In the genomic region with DNA sequence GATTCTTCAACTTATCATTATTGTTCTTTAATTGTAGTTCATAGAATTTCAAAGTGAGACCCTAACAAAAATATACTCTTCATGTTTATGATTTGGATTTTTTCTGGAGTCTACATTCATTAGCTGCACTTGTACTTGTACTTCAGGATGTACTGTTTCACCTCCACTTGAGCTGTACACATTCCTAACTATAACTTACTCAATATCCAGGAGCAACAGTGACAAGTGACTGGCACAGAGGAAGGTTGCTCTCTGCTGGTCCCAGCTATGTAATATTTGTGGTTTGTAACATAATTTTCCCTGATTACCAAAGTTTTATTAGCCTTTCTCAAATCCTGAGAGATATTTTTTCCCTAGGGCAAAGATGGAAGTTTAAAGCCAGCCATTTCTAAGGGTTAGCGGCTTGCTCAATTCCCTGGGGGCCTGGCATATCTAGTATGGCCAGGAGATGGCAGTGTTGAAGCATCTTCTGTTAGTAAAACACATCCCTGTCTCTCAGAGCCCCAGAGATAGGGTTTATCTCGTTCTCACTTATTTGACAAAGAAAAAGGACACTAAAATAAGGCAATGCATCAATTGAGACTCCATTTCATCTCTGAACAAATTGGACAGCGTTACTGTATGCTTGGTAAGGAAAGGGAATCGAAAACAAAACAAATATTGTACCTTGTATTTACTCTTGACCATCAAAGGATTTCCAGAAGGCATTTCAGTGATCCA, we compare ENCODE assay signal across 9 cellular contexts. TPM values are rescaled to one million over a fixed set of nuclear protein-coding genes. Genes with fewer than 3 reads are reported as not detected.
DNase-seq lines count a peak whose midpoint lies in the region; ATAC-seq and TF ChIP-seq lines count a peak whose summit lies in the region.
"Had no signal": no experiment of that assay in that cellular context is flagged by ENCODE, and none has a peak within 500 bp of the region (broad histone marks: within the 10 kb centered on the region; RNA-seq: fewer than 3 reads in every experiment).

No MANE protein-coding gene starts in this region.

- H4K20me1 ChIP-seq in GM23338 (replicated peaks; ENCODE audit: insufficient read depth): no peaks in the 10 kb centered on the region
- H4K20me1 ChIP-seq: BLaER1 treated with 17β-estradiol and CSF1 and Interleukin-3, amounts not matched to agents 10 nM and 100 nM had no signal

- H2AFZ ChIP-seq in GM23338: no peak overlapping the region

- no peaks in the 10 kb centered on the region; the same call in 2 of the 3 replicates for H3K9me3 Mint-ChIP-seq in GM23338

- peak overlapping the region; percentile 13; the same call in 1 of the 2 replicates for H3K27ac Mint-ChIP-seq in GM23338

- no peaks in the 10 kb centered on the region for H3K36me3 Mint-ChIP-seq in GM23338 (ENCODE audit: low read depth)

- no peaks in the 10 kb centered on the region for H3K4me1 ChIP-seq in GM23338 (ENCODE audit: insufficient read depth)
- H3K4me1 ChIP-seq in spleen: peaks cover 0 to 4% (median 0%) of the 10 kb centered on the region in 6 donors
- H3K4me1 ChIP-seq: BLaER1 treated with 17β-estradiol and CSF1 and Interleukin-3, amounts not matched to agents 10 nM and 100 nM had no signal

- DNase-seq in NCI-H1417 (lab: John Stamatoyannopoulos, UW) (peak; percentile 35 to 77 (median 45)), NCI-H1417 treated with DMSO at 0.1 percent for 48 hours (lab: John Stamatoyannopoulos, UW) (no peak), GM23338 (ENCODE audit: low spot score) (peak; percentile 87), LoVo (ENCODE audit: low spot score) (peak; percentile 55), SKM-1 (lab: John Stamatoyannopoulos, UW; ENCODE audit: unreplicated experiment) (peak; percentile 64), astrocyte of the cerebellum (ENCODE audit: low read depth) (peak; percentile 60), iPS DF 19.7 (ENCODE audit: low read depth, low spot score) (peak; percentile 35), spleen (no peak)

- in situ Hi-C loops in astrocyte of the cerebellum (cut with HindIII; ENCODE audit: low sequenced_read_pairs): no loop called here

- H3F3A ChIP-seq in GM23338 (replicated peaks; ENCODE audit: low read depth): no peaks in the 10 kb centered on the region

- WGBS in spleen, 5 donors: 4 to 10% (median 7%) methylated on average over 4 of the region's 4 CpGs

- no peak overlapping the region for H3K27ac ChIP-seq in GM23338 (ENCODE audit: low read depth)
- H3K27ac ChIP-seq in spleen: no peak overlapping the region
- H3K27ac ChIP-seq: BLaER1 treated with 17β-estradiol and CSF1 and Interleukin-3, amounts not matched to agents 10 nM and 100 nM had no signal

- H3K4me1 Mint-ChIP-seq in GM23338: peaks cover 6% of the 10 kb centered on the region; the same call in 2 of the 3 replicates

- TF ChIP-seq POLR2A in spleen (IDR thresholded peaks at IDR 0.05): no peak

- TF ChIP-seq CTCF in GM23338 (conservative IDR thresholded peaks at IDR 0.05; ENCODE audit: low read depth in 2 of 2): peak; percentile 88 to 97
- peak; percentile 88 for TF ChIP-seq CTCF in astrocyte of the cerebellum (IDR thresholded peaks at IDR 0.05; ENCODE audit: low read depth, low read length, missing control alignments)
- TF ChIP-seq CTCF in spleen (IDR thresholded peaks at IDR 0.05 in 8 of 11, conservative IDR thresholded peaks at IDR 0.05 in 3 of 11): peak; percentile 16 to 85 (median 73)

- ATAC-seq in GM23338: peak; percentile 97

- no peaks in the 10 kb centered on the region for H3K9me3 ChIP-seq in spleen
- H3K9me3 ChIP-seq: BLaER1 treated with 17β-estradiol and CSF1 and Interleukin-3, amounts not matched to agents 10 nM and 100 nM had no signal

- intact Hi-C loops in spleen (cut with DNase I; ENCODE audit: low total_unique reads): loop anchor here (5.0 kb wide), 1 partner anchor 683 kb away; the partner anchor contains the start of gene OR52N2

- H3K4me3 ChIP-seq in GM23338 (no peak overlapping the region), astrocyte of the cerebellum (ENCODE audit: low read depth, low read length) (no peak overlapping the region), spleen (no peak overlapping the region)
- H3K4me3 ChIP-seq: BLaER1 treated with 17β-estradiol and CSF1 and Interleukin-3, amounts not matched to agents 10 nM and 100 nM had no signal

- H3K9me2 ChIP-seq in GM23338 (ENCODE audit: insufficient read depth): no peaks in the 10 kb centered on the region

- no peaks in the 10 kb centered on the region for H3K79me2 ChIP-seq in GM23338 (replicated peaks; ENCODE audit: insufficient read depth)

- no peak overlapping the region for H3K4me3 Mint-ChIP-seq in GM23338

- H3K36me3 ChIP-seq in GM23338 (ENCODE audit: insufficient read depth): no peaks in the 10 kb centered on the region
- H3K36me3 ChIP-seq in spleen: no peaks in the 10 kb centered on the region
- H3K36me3 ChIP-seq: BLaER1 treated with 17β-estradiol and CSF1 and Interleukin-3, amounts not matched to agents 10 nM and 100 nM had no signal

- H3K27me3 Mint-ChIP-seq in GM23338 (ENCODE audit: insufficient read depth, low read depth, poor library complexity): no peaks in the 10 kb centered on the region

- H3K27me3 ChIP-seq in GM23338 (ENCODE audit: insufficient read depth) (no peaks in the 10 kb centered on the region), spleen (replicated peaks in 1 of 7) (peaks cover 0 to 13% (median 0%) of the 10 kb centered on the region in 7 donors)
- H3K27me3 ChIP-seq: BLaER1 treated with 17β-estradiol and CSF1 and Interleukin-3, amounts not matched to agents 10 nM and 100 nM had no signal

- H3K4me2 ChIP-seq in GM23338: no peak overlapping the region
- H3K4me2 ChIP-seq: BLaER1 treated with 17β-estradiol and CSF1 and Interleukin-3, amounts not matched to agents 10 nM and 100 nM had no signal

TF ChIP-seq in GM23338, 12 proteins besides CTCF, POLR2A, EP300 and RAD21:
- TF ChIP-seq EZH2 (IDR thresholded peaks at IDR 0.05; ENCODE audit: low read depth, unreplicated experiment) (no peak), NANOG (IDR thresholded peaks at IDR 0.05; ENCODE audit: borderline replicate concordance) (no peak), POLR2AphosphoS5 (IDR thresholded peaks at IDR 0.05; ENCODE audit: low read depth) (no peak), STAT1 (IDR thresholded peaks at IDR 0.05; ENCODE audit: unreplicated experiment) (no peak), EZH2phosphoT487 (IDR thresholded peaks at IDR 0.05; ENCODE audit: unreplicated experiment) (no peak)

RNA-seq across cellular contexts. Expression of gene OR52A5, which starts 14.2 kb away (rescaled TPM):
- 0.24 and 0.39 TPM in 2 replicates for total RNA-seq in GM23338 (2014; rRNA removed; shearing (Covaris generic))
- polyA plus RNA-seq in GM23338 (2016; fragmentation: Nextera tagmentation; extraction: Ambion mirVana): 0.05 and 0.11 TPM in 2 replicates
- not detected for total RNA-seq in spleen
- not detected for polyA plus RNA-seq in spleen

RNA-seq across cellular contexts. Expression of gene OR52A1, which starts 30.6 kb away (rescaled TPM):
- total RNA-seq in GM23338 (2014; rRNA removed; shearing (Covaris generic)): 4.3 and 4.4 TPM in 2 replicates
- polyA plus RNA-seq in GM23338 (2016; fragmentation: Nextera tagmentation; extraction: Ambion mirVana) (0.73 and 0.82 TPM in 2 replicates), spleen (not detected)
- not detected for total RNA-seq in spleen

RNA-seq across cellular contexts. Expression of gene OR52E1, which starts 54.6 kb away (rescaled TPM):
- not detected in 2 replicates for total RNA-seq in GM23338 (2014; rRNA removed; shearing (Covaris generic))
- polyA plus RNA-seq in GM23338 (2016; fragmentation: Nextera tagmentation; extraction: Ambion mirVana) (not detected in 2 replicates), spleen (not detected)
- not detected for total RNA-seq in spleen

Comparison
In these comparisons a context has a peak if more than half of its experiments do, and no peak if none do; other contexts are left out.
1. DNase-seq: peak in NCI-H1417 (3 of 3), GM23338 (single experiment), LoVo (single experiment), SKM-1 (single experiment), astrocyte of the cerebellum (single experiment) and iPS DF 19.7 (single experiment); none in NCI-H1417 treated with DMSO at 0.1 percent for 48 hours (single experiment) and spleen (single experiment).
2. Peak in every context shown above with its lines, with median percentiles within 50 percentile points of each other: CTCF ChIP-seq.